ENCODE assay signal across 11 cellular contexts in the genomic region with DNA sequence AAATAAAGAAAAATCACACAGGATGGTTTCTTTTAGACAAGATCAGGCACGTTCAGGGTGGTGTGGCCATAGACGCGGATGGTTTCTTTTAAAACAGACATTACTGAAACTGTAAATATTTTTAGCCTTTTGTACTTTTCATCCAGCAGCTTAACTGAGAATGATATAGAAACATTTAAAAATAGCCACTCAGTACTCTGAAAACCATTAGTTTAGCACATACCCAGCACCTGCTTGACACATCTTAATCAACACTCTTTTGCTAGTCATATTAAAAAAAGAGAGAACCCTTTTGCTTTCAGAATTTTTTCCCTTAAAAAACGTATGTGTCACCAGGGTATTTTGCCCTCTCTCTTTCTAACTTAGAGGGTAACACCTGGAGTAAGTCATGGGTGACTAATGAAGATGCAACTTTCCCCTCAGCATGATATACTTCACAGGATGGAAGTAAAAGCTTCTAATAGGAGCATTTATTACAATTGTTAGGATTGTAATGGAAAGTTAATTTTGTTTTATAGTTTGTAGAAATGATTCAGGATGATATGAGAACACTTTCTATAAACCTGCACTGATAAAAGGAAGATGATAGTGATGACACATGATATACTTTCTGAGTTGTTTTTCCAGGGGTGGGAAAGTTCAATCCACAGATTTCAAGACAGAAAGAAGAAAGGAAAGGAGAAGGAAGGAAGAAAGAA. TPM values are rescaled to one million over a fixed set of nuclear protein-coding genes. Genes with fewer than 3 reads are reported as not detected.
DNase-seq lines count a peak whose midpoint lies in the region; ATAC-seq and TF ChIP-seq lines count a peak whose summit lies in the region.
"Had no signal": no experiment of that assay in that cellular context is flagged by ENCODE, and none has a peak within 500 bp of the region (broad histone marks: within the 10 kb centered on the region; RNA-seq: fewer than 3 reads in every experiment).

No MANE protein-coding gene starts in this region.

- H3K27ac Mint-ChIP-seq in natural killer cell (peak overlapping the region in 1 of 2 donors; percentile 0), Caco-2 (ENCODE audit: unreplicated experiment) (no peak overlapping the region)

- H3K9me3 Mint-ChIP-seq in natural killer cell (peaks cover 0 to 2% of the 10 kb centered on the region in 2 donors), Caco-2 (ENCODE audit: unreplicated experiment) (no peaks in the 10 kb centered on the region)

- H3K4me1 ChIP-seq in prostate gland (replicated peaks) (no peaks in the 10 kb centered on the region), Caco-2 (no peaks in the 10 kb centered on the region)

- CTCF ChIA-PET in Caco-2 (lab: Charles Lee), result interaction anchor here (0.7 kb wide), 1 partner anchor 33 kb away, joined by 3 read pairs; no protein-coding TSS in a partner anchor

- 41% methylated on average over 4 of the region's 4 CpGs for WGBS in prostate gland

- POLR2A ChIA-PET in Caco-2 (lab: Charles Lee), result no interaction called here

- peak; percentile 70 to 79 for ATAC-seq in activated CD4-positive, CD25-positive, alpha-beta regulatory T cell treated with anti-CD3 and anti-CD28 coated beads, Interleukin-2, amount 50 U/mL, for 24 hours
- ATAC-seq in GM21786 (IDR thresholded peaks at IDR 0.05; ENCODE audit: unreplicated experiment), result peak; percentile 90
- peak; percentile 93 for ATAC-seq in HG03558 (IDR thresholded peaks at IDR 0.05; ENCODE audit: extremely low read depth, unreplicated experiment)
- peak in 2 of 3 donors; percentile 33 to 78 for ATAC-seq in natural killer cell

- no TSS peak for BruUV-seq in Caco-2 (replicated peaks; lab: Mats Ljungman, UMichigan)

- TF ChIP-seq POLR2A in prostate gland (IDR thresholded peaks at IDR 0.05), result no peak

- no peak overlapping the region for H3K27ac ChIP-seq in prostate gland

- H3K4me3 Mint-ChIP-seq in natural killer cell (no peak overlapping the region), Caco-2 (ENCODE audit: unreplicated experiment) (no peak overlapping the region)

- DNase-seq in activated CD4-positive, CD25-positive, alpha-beta regulatory T cell (lab: John Stamatoyannopoulos, UW), result no peak
- DNase-seq in natural killer cell (no peak), prostate gland (ENCODE audit: low spot score) (no peak), NCI-H128 (lab: John Stamatoyannopoulos, UW; ENCODE audit: unreplicated experiment) (no peak), Caco-2 (no peak)
- DNase-seq: activated effector memory CD4-positive, alpha-beta T cell treated with anti-CD3 and anti-CD28 coated beads, Interleukin-2, amount 50 U/mL, for 16 hours; NK-92 treated with Interleukin-12 subunit alpha and Interleukin-12 subunit beta, amount 100 ng/mL, for 24 hours; stimulated activated CD8-positive, alpha-beta memory T cell treated with anti-CD3 and anti-CD28 coated beads, Interleukin-4, amount 100 ng/mL, for 48 hours had no signal

- H3K36me3 ChIP-seq in prostate gland (no peaks in the 10 kb centered on the region), Caco-2 (ENCODE audit: control insufficient read depth, insufficient read depth, low read length) (no peaks in the 10 kb centered on the region)

- H3K27me3 Mint-ChIP-seq in natural killer cell (ENCODE audit: low read depth in 2 of 2) (no peaks in the 10 kb centered on the region), Caco-2 (ENCODE audit: insufficient read depth, unreplicated experiment) (peaks cover 4% of the 10 kb centered on the region)

- no peaks in the 10 kb centered on the region for H3K36me3 Mint-ChIP-seq in natural killer cell
- H3K36me3 Mint-ChIP-seq in Caco-2 (ENCODE audit: insufficient read depth, unreplicated experiment), result no peaks in the 10 kb centered on the region

- intact Hi-C loops in natural killer cell (cut with micrococcal nuclease) (no loop called here), prostate gland (cut with DNase I) (no loop called here), Caco-2 (cut with micrococcal nuclease; ENCODE audit: unreplicated experiment) (no loop called here)

- peaks cover under 1% of the 10 kb centered on the region in 2 donors for H3K4me1 Mint-ChIP-seq in natural killer cell
- H3K4me1 Mint-ChIP-seq in Caco-2 (ENCODE audit: low read depth, unreplicated experiment), result no peaks in the 10 kb centered on the region

- no peak for TF ChIP-seq CTCF in natural killer cell (IDR thresholded peaks at IDR 0.05)
- TF ChIP-seq CTCF in prostate gland (IDR thresholded peaks at IDR 0.05), result no peak
- no peak for TF ChIP-seq CTCF in Caco-2 (IDR thresholded peaks at IDR 0.05; ENCODE audit: insufficient read depth in 1 of 2, low read depth in 1 of 2, low read length in 1 of 2, severe bottlenecking in 1 of 2, unreplicated experiment in 1 of 2)

- H3K4me3 ChIP-seq in prostate gland (no peak overlapping the region), Caco-2 (ENCODE audit: low read depth, low read length) (no peak overlapping the region)

- H3K27me3 ChIP-seq in prostate gland (replicated peaks; ENCODE audit: insufficient read depth) (no peaks in the 10 kb centered on the region), Caco-2 (replicated peaks; ENCODE audit: control insufficient read depth, insufficient read depth, low read length) (no peaks in the 10 kb centered on the region)

- no peaks in the 10 kb centered on the region for H3K9me3 ChIP-seq in prostate gland
- no peaks in the 10 kb centered on the region for H3K9me3 ChIP-seq in Caco-2

RNA-seq across cellular contexts. Expression of a gene that starts 45.2 kb away (rescaled TPM):
- total RNA-seq in natural killer cell, result 10 to 100 TPM; 32.1 to 37.8 (median 32.7) TPM
- 1 to 10 TPM; 5.2 to 5.7 TPM for total RNA-seq in prostate gland
- total RNA-seq in Caco-2 (2022), result 0.32 and 0.43 TPM in 2 replicates

Comparison
In these comparisons a context has a peak if more than half of its experiments do, and no peak if none do; other contexts are left out.
1. RNA of a gene that starts 45.2 kb away (total RNA-seq): 32.1 to 37.8 TPM in natural killer cell; 5.2 to 5.7 TPM in prostate gland and 0.32 to 0.43 TPM in Caco-2; every median in the first group is over 4 times any median in the second.
2. Peak in every context shown above with its lines, with median percentiles within 50 percentile points of each other: ATAC-seq.